ENCODE assay signal across 8 cellular contexts in the genomic region with DNA sequence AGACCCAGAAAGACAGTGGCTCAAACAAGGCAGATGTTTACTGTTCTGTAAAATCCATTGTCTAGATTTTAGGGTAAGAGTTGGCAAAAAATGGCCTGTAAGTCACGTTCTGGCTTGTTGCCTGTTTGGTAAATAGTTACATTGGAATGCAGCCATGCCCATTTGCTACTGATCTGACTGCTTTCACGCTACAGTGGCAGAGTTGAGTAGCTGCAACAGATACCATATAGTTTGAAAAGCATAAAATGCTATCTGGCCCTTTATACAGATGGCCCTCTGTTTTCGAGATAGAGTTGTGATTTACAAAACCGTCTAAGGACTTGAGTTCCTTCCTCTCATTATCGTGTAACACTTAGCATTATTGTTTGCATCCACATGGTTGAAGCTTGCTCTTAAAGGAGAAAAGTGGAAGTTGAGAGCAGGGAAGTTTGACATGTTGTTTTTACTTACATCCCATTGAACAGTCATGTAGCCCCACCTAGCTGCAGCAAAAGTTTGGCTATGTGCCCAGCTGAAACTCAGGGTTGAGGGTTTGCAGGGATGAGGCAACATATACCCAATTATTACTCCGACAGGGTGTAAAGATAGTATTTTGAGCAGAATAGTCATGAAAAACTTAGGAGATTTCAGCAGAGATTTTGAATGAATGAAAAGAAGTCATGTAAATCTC. TPM values are rescaled to one million over a fixed set of nuclear protein-coding genes. Genes with fewer than 3 reads are reported as not detected.
A peak's percentile ranks its signal among the peaks of the same experiment; 100 is the strongest.
DNase-seq lines count a peak whose midpoint lies in the region; ATAC-seq, FAIRE-seq and TF ChIP-seq lines count a peak whose summit lies in the region.

No MANE protein-coding gene starts in this region.

- no TSS peak for BruUV-seq in OCI-LY7 (replicated peaks; lab: Mats Ljungman, UMichigan)

- POLR2A ChIA-PET in OCI-LY7 (lab: Charles Lee) = interaction anchor here (1.1 kb wide), 1 partner anchor 12 kb away, joined by 4 read pairs; a partner anchor contains a TSS

- H3K9me2 ChIP-seq in OCI-LY7 (ENCODE audit: insufficient read depth, low read length) = no peaks in the 10 kb centered on the region

- TF ChIP-seq POLR2A in erythroblast (IDR thresholded peaks at IDR 0.05; ENCODE audit: low read length) (no peak), GM18505 (IDR thresholded peaks at IDR 0.05; ENCODE audit: borderline replicate concordance, extremely low read depth, insufficient read depth, insufficient read length) (no peak), GM12891 (IDR thresholded peaks at IDR 0.05; ENCODE audit: low read depth, low read length) (no peak)

- CTCF ChIA-PET in OCI-LY7 (lab: Charles Lee; ENCODE audit: unreplicated experiment) = no interaction called here

- no peak overlapping the region for H2AFZ ChIP-seq in OCI-LY7 (ENCODE audit: low read length)
- H2AFZ ChIP-seq in osteoblast (ENCODE audit: low read length) = no peak overlapping the region

- 0 out of 2 replicates have a peak, but pooled peaks cover 3% of the 10 kb centered on the region for H3K79me2 ChIP-seq in OCI-LY7 (ENCODE audit: insufficient read depth, low read depth, low read length)
- H3K79me2 ChIP-seq in osteoblast (ENCODE audit: insufficient read depth, low read length) = peaks cover 2% of the 10 kb centered on the region

- H3K4me2 ChIP-seq in OCI-LY7 (ENCODE audit: low read length) (no peak overlapping the region), osteoblast (ENCODE audit: insufficient read depth, low read length) (peak overlapping the region; percentile 40)

- no peak for FAIRE-seq in GM12891 (lab: Jason Lieb, UNC)

- H3K36me3 ChIP-seq in OCI-LY7 (ENCODE audit: insufficient read depth, low read length) (peaks cover 94% of the 10 kb centered on the region), osteoblast (ENCODE audit: insufficient read depth, low read length) (peaks cover 17% of the 10 kb centered on the region)

- DNase-seq in DMS 273 (lab: John Stamatoyannopoulos, UW; ENCODE audit: unreplicated experiment) (peak; percentile 76), OCI-LY7 (ENCODE audit: low spot score) (peak; percentile 18), erythroblast (lab: John Stamatoyannopoulos, UW) (peak; percentile 79 to 92), osteoblast (ENCODE audit: insufficient read length, low spot score, missing footprints) (no peak), GM12891 (ENCODE audit: insufficient read length, low spot score) (no peak)

- H4K20me1 ChIP-seq in OCI-LY7 (ENCODE audit: insufficient read depth, low read length) = no peaks in the 10 kb centered on the region
- H4K20me1 ChIP-seq in osteoblast (ENCODE audit: insufficient read depth, low read length) = no peaks in the 10 kb centered on the region

- peak; percentile 41 for TF ChIP-seq RAD21 in Ishikawa (IDR thresholded peaks at IDR 0.05; ENCODE audit: low read depth)

- ATAC-seq in HG02852 (IDR thresholded peaks at IDR 0.05; ENCODE audit: unreplicated experiment) = no peak
- ATAC-seq in GM18505 (IDR thresholded peaks at IDR 0.05; ENCODE audit: unreplicated experiment) = no peak

- H3K9me3 ChIP-seq in OCI-LY7 (ENCODE audit: low read length) (no peaks in the 10 kb centered on the region), osteoblast (ENCODE audit: low read depth, low read length) (no peaks in the 10 kb centered on the region)

- no peaks in the 10 kb centered on the region for H3K27me3 ChIP-seq in osteoblast (ENCODE audit: insufficient read depth, low read length)

- H3K4me3 ChIP-seq in OCI-LY7 (ENCODE audit: low read depth, low read length, poor library complexity, severe bottlenecking) (no peak overlapping the region), osteoblast (ENCODE audit: insufficient read depth, low read length) (no peak overlapping the region)

- TF ChIP-seq CTCF in OCI-LY7 (conservative IDR thresholded peaks at IDR 0.05; ENCODE audit: low read length) (peak; percentile 46), osteoblast (IDR thresholded peaks at IDR 0.05; ENCODE audit: extremely low read depth, low read depth, low read length) (peak; percentile 34)

- intact Hi-C loops in OCI-LY7 (cut with micrococcal nuclease; ENCODE audit: unreplicated experiment) = no loop called here

- H3K4me1 ChIP-seq in OCI-LY7 (ENCODE audit: insufficient read depth, low read length, poor library complexity, severe bottlenecking) = no peaks in the 10 kb centered on the region
- peaks cover 21% of the 10 kb centered on the region for H3K4me1 ChIP-seq in osteoblast (ENCODE audit: insufficient read depth, low read length)

- no peak for TF ChIP-seq EP300 in Ishikawa (IDR thresholded peaks at IDR 0.05; ENCODE audit: borderline replicate concordance)

- H3K27ac ChIP-seq in OCI-LY7 (ENCODE audit: low read depth, low read length, poor library complexity, severe bottlenecking) (no peak overlapping the region), osteoblast (ENCODE audit: low read depth, low read length) (no peak overlapping the region)

TF ChIP-seq in Ishikawa, 13 proteins besides CTCF, POLR2A, EP300 and RAD21 (continues in another document):
- TF ChIP-seq, protein P1, sequence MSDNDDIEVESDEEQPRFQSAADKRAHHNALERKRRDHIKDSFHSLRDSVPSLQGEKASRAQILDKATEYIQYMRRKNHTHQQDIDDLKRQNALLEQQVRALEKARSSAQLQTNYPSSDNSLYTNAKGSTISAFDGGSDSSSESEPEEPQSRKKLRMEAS (IDR thresholded peaks at IDR 0.05) = no peak; the same call in 1 of the 2 replicates
- no peak for TF ChIP-seq TAF1 (IDR thresholded peaks at IDR 0.05; ENCODE audit: low read depth)
- peak; percentile 51 for TF ChIP-seq TEAD4 (IDR thresholded peaks at IDR 0.05)
- TF ChIP-seq, protein P2, sequence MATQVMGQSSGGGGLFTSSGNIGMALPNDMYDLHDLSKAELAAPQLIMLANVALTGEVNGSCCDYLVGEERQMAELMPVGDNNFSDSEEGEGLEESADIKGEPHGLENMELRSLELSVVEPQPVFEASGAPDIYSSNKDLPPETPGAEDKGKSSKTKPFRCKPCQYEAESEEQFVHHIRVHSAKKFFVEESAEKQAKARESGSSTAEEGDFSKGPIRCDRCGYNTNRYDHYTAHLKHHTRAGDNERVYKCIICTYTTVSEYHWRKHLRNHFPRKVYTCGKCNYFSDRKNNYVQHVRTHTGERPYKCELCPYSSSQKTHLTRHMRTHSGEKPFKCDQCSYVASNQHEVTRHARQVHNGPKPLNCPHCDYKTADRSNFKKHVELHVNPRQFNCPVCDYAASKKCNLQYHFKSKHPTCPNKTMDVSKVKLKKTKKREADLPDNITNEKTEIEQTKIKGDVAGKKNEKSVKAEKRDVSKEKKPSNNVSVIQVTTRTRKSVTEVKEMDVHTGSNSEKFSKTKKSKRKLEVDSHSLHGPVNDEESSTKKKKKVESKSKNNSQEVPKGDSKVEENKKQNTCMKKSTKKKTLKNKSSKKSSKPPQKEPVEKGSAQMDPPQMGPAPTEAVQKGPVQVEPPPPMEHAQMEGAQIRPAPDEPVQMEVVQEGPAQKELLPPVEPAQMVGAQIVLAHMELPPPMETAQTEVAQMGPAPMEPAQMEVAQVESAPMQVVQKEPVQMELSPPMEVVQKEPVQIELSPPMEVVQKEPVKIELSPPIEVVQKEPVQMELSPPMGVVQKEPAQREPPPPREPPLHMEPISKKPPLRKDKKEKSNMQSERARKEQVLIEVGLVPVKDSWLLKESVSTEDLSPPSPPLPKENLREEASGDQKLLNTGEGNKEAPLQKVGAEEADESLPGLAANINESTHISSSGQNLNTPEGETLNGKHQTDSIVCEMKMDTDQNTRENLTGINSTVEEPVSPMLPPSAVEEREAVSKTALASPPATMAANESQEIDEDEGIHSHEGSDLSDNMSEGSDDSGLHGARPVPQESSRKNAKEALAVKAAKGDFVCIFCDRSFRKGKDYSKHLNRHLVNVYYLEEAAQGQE (IDR thresholded peaks at IDR 0.05; ENCODE audit: low read depth) = no peak
- peak; percentile 83 for TF ChIP-seq NFIC (IDR thresholded peaks at IDR 0.05)

TF ChIP-seq in GM12891, 5 proteins besides CTCF, POLR2A, EP300 and RAD21:
- TF ChIP-seq POU2F2 (IDR thresholded peaks at IDR 0.05; ENCODE audit: low read depth, low read length) = no peak

RNA-seq across cellular contexts. Expression of a gene that starts 11.3 kb away (rescaled TPM):
- total RNA-seq in OCI-LY7 (2014; rRNA removed; shearing (Covaris generic)) = 44.6 and 65.1 TPM in 2 replicates
- 71.4 and 72.6 TPM in 2 replicates for total RNA-seq in OCI-LY7 (2022)
- total RNA-seq in osteoblast = 136 and 141 TPM in 2 replicates
- 39.8 TPM for polyA plus RNA-seq in GM12891 (2012; ENCODE audit: low read depth, missing spikeins)

RNA-seq across cellular contexts. Expression of a gene that starts 51.9 kb away (rescaled TPM):
- total RNA-seq in OCI-LY7 (2014; rRNA removed; shearing (Covaris generic)) = 22.3 and 22.7 TPM in 2 replicates
- total RNA-seq in OCI-LY7 (2022) = 43.0 and 43.9 TPM in 2 replicates
- total RNA-seq in osteoblast = 11.9 and 12.7 TPM in 2 replicates
- polyA plus RNA-seq in GM12891 (2012; ENCODE audit: low read depth, missing spikeins) = 4.5 TPM

Comparison
In these comparisons a context has a peak if more than half of its experiments do, and no peak if none do; other contexts are left out.
1. DNase-seq: peak in DMS 273 (single experiment), OCI-LY7 (single experiment) and erythroblast (2 of 2); none in osteoblast (single experiment) and GM12891 (single experiment).